In genomic region chr15:55318588-55319494, GRCh38 we compare ENCODE assay signal across 1 cellular context.
TF ChIP-seq lines count a peak whose summit lies in the region.

Gene PIGB, plus strand, starts transcription at chr15:55319222. Its CDS starts 29 bp downstream, at chr15:55319251.
Gene PIGBOS1, minus strand, starts transcription at chr15:55319123. Its CDS starts 1,331 bp downstream, at chr15:55317792.

TF ChIP-seq in K562, 482 proteins besides CTCF, POLR2A, EP300 and RAD21 (continued from another document and continues in another):
- TF ChIP-seq ZNF318 (IDR thresholded peaks at IDR 0.05; ENCODE audit: borderline replicate concordance in 1 of 2, low read depth in 1 of 2) (0 out of 4 replicates have a peak, but pooled peaks of 1 of the 2 experiments have one; percentile 22), GMEB1 (CRISPR knock-in tag; IDR thresholded peaks at IDR 0.05) (peak; percentile 51; the same call in 1 of the 2 replicates), ZNF24 (IDR thresholded peaks at IDR 0.05) (peak; percentile 33; the same call in 1 of the 2 replicates), ZNF239 (CRISPR knock-in tag; IDR thresholded peaks at IDR 0.05) (no peak), ZBTB49 (CRISPR knock-in tag; IDR thresholded peaks at IDR 0.05; ENCODE audit: borderline replicate concordance) (no peak), SPI1 (IDR thresholded peaks at IDR 0.05; ENCODE audit: borderline replicate concordance, low read depth, low read length) (peak; percentile 48; the same call in 1 of the 2 replicates), STAT5B (CRISPR knock-in tag; IDR thresholded peaks at IDR 0.05) (no peak), RNF219 (CRISPR knock-in tag; IDR thresholded peaks at IDR 0.05) (peak; percentile 10; the same call in 1 of the 2 replicates), HDAC6 (IDR thresholded peaks at IDR 0.05; ENCODE audit: low read depth, low read length) (no peak), ZNF436 (CRISPR knock-in tag; IDR thresholded peaks at IDR 0.05) (no peak), ZBTB8A (IDR thresholded peaks at IDR 0.05; ENCODE audit: partially characterized antibody) (no peak), VEZF1 (CRISPR knock-in tag; IDR thresholded peaks at IDR 0.05) (peak; percentile 69), SIN3B (IDR thresholded peaks at IDR 0.05; ENCODE audit: low read depth) (no peak; the same call in 1 of the 2 replicates), C11orf30 (IDR thresholded peaks at IDR 0.05; ENCODE audit: low read depth) (peak; percentile 59), CEBPG (CRISPR knock-in tag; IDR thresholded peaks at IDR 0.05) (no peak), CEBPG (tag; conservative IDR thresholded peaks at IDR 0.05 in 1 of 2, IDR thresholded peaks at IDR 0.05 in 1 of 2) (peak in 1 of 2 experiments; percentile 76; a peak in 2 of 4 replicates), ZEB2 (IDR thresholded peaks at IDR 0.05) (no peak), ATF1 (CRISPR knock-in tag; IDR thresholded peaks at IDR 0.05) (no peak), ATF1 (tag; IDR thresholded peaks at IDR 0.05) (peak; percentile 91), KAT7 (CRISPR knock-in tag; IDR thresholded peaks at IDR 0.05; ENCODE audit: borderline replicate concordance) (0 out of 2 replicates have a peak, but pooled peaks have one; percentile 64), E2F6 (IDR thresholded peaks at IDR 0.05; ENCODE audit: borderline replicate concordance in 1 of 2, extremely low read depth in 1 of 2, insufficient read depth in 1 of 2, insufficient read length in 1 of 2, low read depth in 1 of 2, low read length in 1 of 2, poor library complexity in 1 of 2, severe bottlenecking in 1 of 2) (peak; percentile 42 to 49), DIDO1 (tag; IDR thresholded peaks at IDR 0.05; ENCODE audit: low read depth) (peak; percentile 71), ARID2 (IDR thresholded peaks at IDR 0.05) (peak; percentile 55; the same call in 1 of the 2 replicates), ZNF134 (CRISPR knock-in tag; conservative IDR thresholded peaks at IDR 0.05) (no peak), GTF2E2 (tag; IDR thresholded peaks at IDR 0.05) (peak; percentile 97), RBM22 (IDR thresholded peaks at IDR 0.05; ENCODE audit: low read depth, low read length, poor library complexity, severe bottlenecking) (no peak), E2F4 (CRISPR knock-in tag; IDR thresholded peaks at IDR 0.05; ENCODE audit: low read depth) (0 out of 2 replicates have a peak, but pooled peaks have one; percentile 10), ETV5 (CRISPR knock-in tag; IDR thresholded peaks at IDR 0.05; ENCODE audit: low read depth) (peak; percentile 95), MECOM (CRISPR knock-in tag; IDR thresholded peaks at IDR 0.05) (no peak), ZNF695 (CRISPR knock-in tag; IDR thresholded peaks at IDR 0.05) (no peak), BRF2 (IDR thresholded peaks at IDR 0.05; ENCODE audit: borderline replicate concordance, insufficient read depth, insufficient read length) (no peak), ZNF778 (CRISPR knock-in tag; IDR thresholded peaks at IDR 0.05) (no peak), TAF15 (IDR thresholded peaks at IDR 0.05; ENCODE audit: low read depth, low read length) (no peak), ZNF165 (CRISPR knock-in tag; IDR thresholded peaks at IDR 0.05; ENCODE audit: borderline replicate concordance) (no peak), KAT8 (IDR thresholded peaks at IDR 0.05; ENCODE audit: low read depth) (no peak), SMARCA4 (IDR thresholded peaks at IDR 0.05) (no peak), ZC3H8 (IDR thresholded peaks at IDR 0.05) (peak; percentile 40; the same call in 1 of the 2 replicates), CTBP1 (IDR thresholded peaks at IDR 0.05; ENCODE audit: borderline replicate concordance) (peak; percentile 81), POLR2B (IDR thresholded peaks at IDR 0.05; ENCODE audit: low read depth, partially characterized antibody) (peak; percentile 85), WHSC1 (IDR thresholded peaks at IDR 0.05; ENCODE audit: low read length) (no peak), OTX1 (CRISPR knock-in tag; IDR thresholded peaks at IDR 0.05) (no peak)
